In genomic region chr7:44131173-44132009, GRCh38 we compare ENCODE assay signal across 1 cellular context.
TF ChIP-seq lines count a peak whose summit lies in the region.

No MANE protein-coding gene starts in this region.

TF ChIP-seq in GM12878, 131 proteins besides CTCF, POLR2A, EP300 and RAD21:
- TF ChIP-seq SREBF2 (IDR thresholded peaks at IDR 0.05; ENCODE audit: low read length) (no peak), BCLAF1 (IDR thresholded peaks at IDR 0.05) (no peak), RBBP5 (conservative IDR thresholded peaks at IDR 0.05) (no peak), ZNF592 (IDR thresholded peaks at IDR 0.05) (no peak), BRCA1 (IDR thresholded peaks at IDR 0.05; ENCODE audit: low read depth, low read length) (no peak), FOXK2 (IDR thresholded peaks at IDR 0.05) (no peak), SMC3 (IDR thresholded peaks at IDR 0.05; ENCODE audit: borderline replicate concordance, low read length) (peak; percentile 11; the same call in 1 of the 2 replicates), USF1 (IDR thresholded peaks at IDR 0.05; ENCODE audit: borderline replicate concordance, extremely low read length, insufficient read depth, low read depth, low read length) (peak; percentile 17), NR2C2 (IDR thresholded peaks at IDR 0.05; ENCODE audit: borderline replicate concordance, control insufficient read depth, insufficient read length, low read depth) (no peak), MYC (IDR thresholded peaks at IDR 0.05; ENCODE audit: insufficient read depth, insufficient read length, insufficient replicate concordance, low read length, severe bottlenecking) (no peak), ZNF217 (IDR thresholded peaks at IDR 0.05) (no peak), MLLT1 (IDR thresholded peaks at IDR 0.05) (no peak), MAX (IDR thresholded peaks at IDR 0.05; ENCODE audit: low read depth, low read length) (no peak), PAX8 (IDR thresholded peaks at IDR 0.05) (no peak), PBX3 (IDR thresholded peaks at IDR 0.05; ENCODE audit: insufficient replicate concordance, low read depth, low read length) (no peak), TCF12 (IDR thresholded peaks at IDR 0.05; ENCODE audit: low read depth, low read length) (no peak), MTA2 (IDR thresholded peaks at IDR 0.05; ENCODE audit: low read depth) (no peak)
